Comparison of ENCODE assay signal across 1 cellular context in genomic region chr10:125063256-125063945, GRCh38.
TF ChIP-seq lines count a peak whose summit lies in the region.

No MANE protein-coding gene starts in this region.

TF ChIP-seq in SK-N-SH, 30 proteins besides CTCF, POLR2A, EP300 and RAD21:
- TF ChIP-seq POLR2AphosphoS5 (IDR thresholded peaks at IDR 0.05; ENCODE audit: low read depth, low read length) = no peak
- no peak for TF ChIP-seq EZH2phosphoT487 (IDR thresholded peaks at IDR 0.05; ENCODE audit: borderline replicate concordance, low read depth)
- TF ChIP-seq SIN3A (IDR thresholded peaks at IDR 0.05; ENCODE audit: borderline replicate concordance, low read depth, low read length) = no peak
- TF ChIP-seq TAF1 (IDR thresholded peaks at IDR 0.05; ENCODE audit: borderline replicate concordance, low read depth, low read length) = no peak
- TF ChIP-seq FOXM1 (IDR thresholded peaks at IDR 0.05; ENCODE audit: low read depth) = no peak
- TF ChIP-seq JUND (IDR thresholded peaks at IDR 0.05) = no peak
- no peak for TF ChIP-seq REST (IDR thresholded peaks at IDR 0.05; ENCODE audit: low read depth, low read length)
- TF ChIP-seq ELF1 (IDR thresholded peaks at IDR 0.05) = no peak
- TF ChIP-seq YY1 (IDR thresholded peaks at IDR 0.05; ENCODE audit: low read depth) = no peak
- no peak for TF ChIP-seq CHD2 (IDR thresholded peaks at IDR 0.05; ENCODE audit: low read length, partially characterized antibody)
- TF ChIP-seq ZBTB33 (IDR thresholded peaks at IDR 0.05; ENCODE audit: borderline replicate concordance, low read depth) = no peak
- no peak for TF ChIP-seq RCOR1 (IDR thresholded peaks at IDR 0.05; ENCODE audit: low read length)
- TF ChIP-seq FOXJ3 (CRISPR knock-in tag; IDR thresholded peaks at IDR 0.05) = no peak
